Comparison of ENCODE assay signal across 17 cellular contexts in the genomic region with DNA sequence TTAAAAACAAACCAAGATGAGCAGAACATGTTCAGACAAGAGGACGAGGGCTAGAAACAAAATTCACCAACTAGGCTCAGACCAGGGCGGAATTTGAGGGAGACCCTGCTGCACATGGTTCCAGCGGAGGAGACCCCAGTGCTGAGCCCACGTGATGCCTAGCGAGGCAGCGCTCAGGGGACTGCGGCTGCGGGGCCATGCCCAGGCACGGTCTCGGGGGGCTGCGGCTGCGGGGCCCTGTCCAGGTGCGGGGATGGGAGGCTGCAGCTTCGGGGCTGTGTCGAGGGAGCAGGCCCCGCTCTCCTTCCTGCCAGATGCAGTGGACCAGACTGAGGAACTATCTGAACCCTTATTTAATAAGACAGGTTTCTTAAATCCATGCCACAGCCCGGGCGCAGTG.
"Had no signal": no experiment of that assay in that cellular context is flagged by ENCODE, and none has a peak within 500 bp of the region (broad histone marks: within the 10 kb centered on the region; RNA-seq: fewer than 3 reads in every experiment).

No MANE protein-coding gene starts in this region.

- H3K27ac ChIP-seq: sigmoid colon, skin epidermis, testis, tibial nerve had no signal

- H3K27me3 ChIP-seq: sigmoid colon, testis, tibial nerve had no signal

- H3K4me3 ChIP-seq: sigmoid colon, skin epidermis, testis, tibial nerve had no signal

- FAIRE-seq: endothelial cell of umbilical vein had no signal

- DNase-seq: effector memory CD8-positive, alpha-beta T cell; erythroblast; foreskin melanocyte; head of caudate nucleus; hippocampal formation; mammary epithelial cell; naive thymus-derived CD8-positive, alpha-beta T cell; posterior cingulate gyrus; sigmoid colon; stimulated activated CD4-positive, alpha-beta T cell treated with anti-CD3 and anti-CD28 coated beads, Interleukin-2, amount 100 ng/mL, for 24 hours; stimulated activated CD4-positive, alpha-beta T cell treated with anti-CD3 and anti-CD28 coated beads, Interleukin-4, amount 100 ng/mL, for 4 hours; stimulated activated naive B cell treated with anti-CD40 and anti-IgM and Interleukin-4, amounts not matched to agents 10 μg/mL and 1 μg/mL and 100 μg/mL, for 72 hours; stimulated activated naive CD8-positive, alpha-beta T cell treated with anti-CD3 and anti-CD28 coated beads, Interleukin-15, amount 100 ng/mL, for 72 hours; testis had no signal

- H3K9me3 ChIP-seq: sigmoid colon, testis, tibial nerve had no signal

- ATAC-seq: effector memory CD8-positive, alpha-beta T cell; naive thymus-derived CD8-positive, alpha-beta T cell; stimulated activated naive B cell treated with anti-CD40 and anti-IgM and Interleukin-4, amounts not matched to agents 10 μg/mL and 1 μg/mL and 100 μg/mL, for 72 hours; stimulated activated naive CD8-positive, alpha-beta T cell treated with anti-CD3 and anti-CD28 coated beads, Interleukin-15, amount 100 ng/mL, for 72 hours had no signal

- H3K4me1 ChIP-seq: sigmoid colon, testis, tibial nerve had no signal
